In the genomic region with DNA sequence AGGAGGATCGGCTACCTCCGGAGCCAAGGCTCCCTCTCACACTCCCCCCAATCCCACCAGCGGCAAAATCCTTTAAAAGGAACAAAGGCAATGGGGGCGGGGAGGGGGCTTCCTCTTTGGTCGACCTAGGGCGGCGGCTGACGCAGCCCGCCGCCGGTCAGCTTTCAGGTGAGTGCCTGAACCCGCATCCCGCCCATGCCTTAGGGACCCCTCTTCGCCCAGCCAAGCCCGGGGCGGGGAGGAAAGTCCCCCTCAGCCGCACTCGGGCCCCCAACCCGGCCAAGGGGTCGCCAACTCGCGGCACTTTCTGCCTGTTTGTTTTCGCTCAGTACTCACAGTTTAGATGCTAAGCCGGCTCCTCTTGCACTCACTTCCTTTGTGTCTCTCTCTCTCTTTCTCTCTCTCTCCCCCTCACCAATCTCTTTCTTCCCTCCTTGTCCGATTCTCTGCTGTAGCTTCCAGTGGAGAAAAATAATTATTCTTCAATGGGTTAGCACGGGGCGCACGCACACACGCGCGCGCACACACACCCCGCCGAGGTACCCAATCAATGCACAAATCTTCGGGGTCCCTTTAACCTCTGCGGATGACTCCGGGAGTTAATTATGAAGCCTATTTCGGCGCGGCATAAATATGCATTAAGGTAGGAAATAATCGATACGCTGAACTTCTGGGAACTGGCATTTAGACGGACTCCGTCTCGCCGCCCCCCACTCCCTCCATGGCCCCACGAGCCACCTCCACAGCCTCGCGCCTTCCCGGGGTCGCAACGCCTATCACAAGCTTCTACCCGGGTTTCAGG, we compare ENCODE assay signal across 10 cellular contexts. TPM values are rescaled to one million over a fixed set of nuclear protein-coding genes. Genes with fewer than 3 reads are reported as not detected.
DNase-seq lines count a peak whose midpoint lies in the region; ATAC-seq, FAIRE-seq and TF ChIP-seq lines count a peak whose summit lies in the region.
"Had no signal": no experiment of that assay in that cellular context is flagged by ENCODE, and none has a peak within 500 bp of the region (broad histone marks: within the 10 kb centered on the region; RNA-seq: fewer than 3 reads in every experiment).

A gene (minus strand): TSS at position 465 of the 802 bp plus-strand sequence.

- H3K4me1 ChIP-seq in H1 (replicated peaks in 1 of 4; ENCODE audit: control insufficient read depth in 3 of 4, insufficient read depth in 4 of 4, low read length in 3 of 4) = peaks cover 17 to 53% (median 27%) of the 10 kb centered on the region in 4 experiments

- H3K9me3 ChIP-seq in H1 (ENCODE audit: insufficient read depth in 2 of 2, low read depth in 1 of 2, low read length in 1 of 2) = no peaks in the 10 kb centered on the region
- H3K9me3 ChIP-seq: esophagus squamous epithelium had no signal

- H3K27me3 Mint-ChIP-seq in progenitor cell of endocrine pancreas = peaks cover 22% of the 10 kb centered on the region

- 2% methylated on average over 53 of the region's 53 CpGs; no CpG with 5 or more reads in 1 of the 2 experiments for WGBS in H1 (ENCODE audit: extremely low coverage in 1 of 2, insufficient coverage in 1 of 2, insufficient read length in 1 of 2, insufficient replicate concordance in 2 of 2, low coverage in 1 of 2, low lambda C conversion rate in 2 of 2, missing lambda C conversion rate in 1 of 2), 2 experiments

- peak within 1 kb of the TSS; percentile 86 for H3K4me3 Mint-ChIP-seq in progenitor cell of endocrine pancreas (ENCODE audit: low read depth)

- peaks cover 0 to 11% of the 10 kb centered on the region in 2 experiments; a peak in 2 of 4 replicates for H3K79me2 ChIP-seq in H1 (ENCODE audit: control insufficient read depth in 1 of 2, insufficient read depth in 2 of 2, low read length in 2 of 2)

- peak within 1 kb of the TSS; percentile 67 for H2BK120ac ChIP-seq in H1 (replicated peaks; ENCODE audit: low read depth, low read length)

- peak within 1 kb of the TSS; percentile 97 for H3K18ac ChIP-seq in H1 (ENCODE audit: extremely low read depth, low read length)

- H3K23ac ChIP-seq in H1 (ENCODE audit: insufficient read length) = no peak within 1 kb of the TSS

- peaks cover 20% of the 10 kb centered on the region for H3K4me1 Mint-ChIP-seq in progenitor cell of endocrine pancreas (ENCODE audit: low read depth)

- peak within 1 kb of the TSS; percentile 62 to 77 (median 76) for H3K9ac ChIP-seq in H1 (replicated peaks in 1 of 4; ENCODE audit: extremely low read depth in 1 of 4, low read depth in 3 of 4, low read length in 3 of 4)

- H3K56ac ChIP-seq in H1 (replicated peaks; ENCODE audit: insufficient read length, low read depth, low read length) = peak within 1 kb of the TSS; percentile 84

- DNase-seq in NCI-H146 (lab: John Stamatoyannopoulos, UW) = peak; percentile 54
- no peak for DNase-seq in NCI-H146 treated with DMSO at 0.1 percent for 48 hours (lab: John Stamatoyannopoulos, UW; ENCODE audit: unreplicated experiment)
- peak; percentile 70 for DNase-seq in NCI-H69 (lab: John Stamatoyannopoulos, UW)
- peak in 1 of 2 experiments; percentile 77 for DNase-seq in H1 (ENCODE audit: low read depth in 1 of 2, low spot score in 2 of 2)
- no peak for DNase-seq in progenitor cell of endocrine pancreas (ENCODE audit: low spot score, unreplicated experiment)
- DNase-seq in stimulated activated naive CD4-positive, alpha-beta T cell treated with Interleukin-2 at 50 U/mL for 16 hours (lab: John Stamatoyannopoulos, UW) = no peak
- DNase-seq: esophagus squamous epithelium had no signal

- TF ChIP-seq RAD21 in H1 (IDR thresholded peaks at IDR 0.05 in 1 of 2, conservative IDR thresholded peaks at IDR 0.05 in 1 of 2; ENCODE audit: low read depth in 2 of 2, low read length in 2 of 2) = no peak

- H3K4me3 ChIP-seq in H1 (ENCODE audit: extremely low read depth in 1 of 4, insufficient read depth in 2 of 4, low read depth in 3 of 4, low read length in 4 of 4) = peak within 1 kb of the TSS; percentile 75 to 88 (median 83)

- peaks cover 0 to 7% (median 1%) of the 10 kb centered on the region in 4 experiments; a peak in 1 of 8 replicates for H3K36me3 ChIP-seq in H1 (ENCODE audit: control insufficient read depth in 2 of 4, insufficient read depth in 4 of 4, low read length in 3 of 4)
- H3K36me3 ChIP-seq: esophagus squamous epithelium had no signal

- H2BK5ac ChIP-seq in H1 (ENCODE audit: low read depth, low read length) = peak within 1 kb of the TSS; percentile 94; the same call in 1 of the 2 replicates

- H3K4ac ChIP-seq in H1 (replicated peaks; ENCODE audit: insufficient read length, low read depth, low read length) = peak within 1 kb of the TSS; percentile 73

- H3K27ac Mint-ChIP-seq in progenitor cell of endocrine pancreas = peak within 1 kb of the TSS; percentile 96

- POLR2A ChIA-PET in H1 (lab: Charles Lee; ENCODE audit: partially characterized antibody) = interaction anchor here (0.8 to 7.7 kb wide), 22 partner anchors 8 to 154 kb away, joined by 3 to 220 read pairs (median 4); a partner anchor contains a TSS

- peak within 1 kb of the TSS; percentile 93 for H4K8ac ChIP-seq in H1 (ENCODE audit: extremely low read depth, insufficient read depth, low read length)

- H2AK5ac ChIP-seq in H1 (ENCODE audit: low read depth, low read length) = 0 out of 2 replicates have a peak within 1 kb of the TSS, but pooled peaks have one; percentile 83

- CTCF ChIA-PET in H1 (lab: Charles Lee; ENCODE audit: partially characterized antibody) = interaction anchor here (0.8 to 30.2 kb wide), 14 partner anchors 10 to 137 kb away, joined by 3 to 767 read pairs (median 6); a partner anchor contains a TSS

- peaks cover 0 to 2% (median 0%) of the 10 kb centered on the region in 4 experiments; a peak in 2 of 7 replicates for H3K27me3 ChIP-seq in H1 (replicated peaks in 1 of 4; ENCODE audit: control insufficient read depth in 3 of 4, extremely low read depth in 1 of 4, insufficient read depth in 3 of 4, low read length in 3 of 4)

- no peak within 1 kb of the TSS for H3K14ac ChIP-seq in H1 (ENCODE audit: insufficient read length)

- peak within 1 kb of the TSS; percentile 42; the same call in 1 of the 2 replicates for H3K27ac ChIP-seq in H1 (ENCODE audit: low read depth, low read length)
- H3K27ac ChIP-seq: esophagus squamous epithelium had no signal

- ATAC-seq in GM19397 (IDR thresholded peaks at IDR 0.05; ENCODE audit: unreplicated experiment) (no peak), HG02973 (IDR thresholded peaks at IDR 0.05; ENCODE audit: unreplicated experiment) (no peak)

- no peaks in the 10 kb centered on the region for H3K36me3 Mint-ChIP-seq in progenitor cell of endocrine pancreas (ENCODE audit: insufficient read depth)

- H3K79me1 ChIP-seq in H1 (ENCODE audit: low read depth, low read length) = peaks cover 3% of the 10 kb centered on the region; the same call in 1 of the 2 replicates

- TF ChIP-seq CTCF in H1 (IDR thresholded peaks at IDR 0.05; ENCODE audit: control extremely low read depth in 1 of 3, insufficient read depth in 1 of 3, low read depth in 1 of 3, low read length in 3 of 3) (no peak), progenitor cell of endocrine pancreas (IDR thresholded peaks at IDR 0.05; ENCODE audit: unreplicated experiment) (no peak)

- peaks cover 0 to 5% of the 10 kb centered on the region in 2 experiments for H4K20me1 ChIP-seq in H1 (replicated peaks in 1 of 2; ENCODE audit: control insufficient read depth in 1 of 2, insufficient read depth in 2 of 2, low read length in 2 of 2)

- peak within 1 kb of the TSS; percentile 62 to 89 for H3K4me2 ChIP-seq in H1 (ENCODE audit: insufficient read depth in 1 of 2, low read depth in 2 of 2, low read length in 2 of 2)

- H2BK15ac ChIP-seq in H1 (ENCODE audit: low read length) = peak within 1 kb of the TSS; percentile 95

- no peak for FAIRE-seq in H1 (lab: Jason Lieb, UNC)
- FAIRE-seq: GM12891 had no signal

- TF ChIP-seq POLR2A in H1 (IDR thresholded peaks at IDR 0.05; ENCODE audit: control extremely low read depth in 1 of 2, low read depth in 2 of 2, low read length in 2 of 2) = no peak

- peak within 1 kb of the TSS; percentile 16 for H4K5ac ChIP-seq in H1 (ENCODE audit: insufficient read length, low read depth, low read length)

- peak within 1 kb of the TSS; percentile 99; the same call in 1 of the 2 replicates for H2BK12ac ChIP-seq in H1 (ENCODE audit: low read depth, low read length)

- H4K91ac ChIP-seq in H1 (replicated peaks; ENCODE audit: insufficient read length, low read length) = peak within 1 kb of the TSS; percentile 98

- H3K23me2 ChIP-seq in H1 (ENCODE audit: low read depth, low read length) = peaks cover 14% of the 10 kb centered on the region

- H2BK20ac ChIP-seq in H1 (ENCODE audit: low read length) = no peak within 1 kb of the TSS

- H3K9me3 Mint-ChIP-seq in progenitor cell of endocrine pancreas (ENCODE audit: low read depth) = no peaks in the 10 kb centered on the region

- no peak for TF ChIP-seq EP300 in H1 (IDR thresholded peaks at IDR 0.05; ENCODE audit: borderline replicate concordance in 1 of 2, low read depth in 2 of 2, low read length in 2 of 2)

- H2AFZ ChIP-seq in H1 (ENCODE audit: low read length) = no peak within 1 kb of the TSS

TF ChIP-seq in H1, 55 proteins besides CTCF, POLR2A, EP300 and RAD21:
- TF ChIP-seq SIN3A (conservative IDR thresholded peaks at IDR 0.05 in 1 of 2, IDR thresholded peaks at IDR 0.05 in 1 of 2; ENCODE audit: low read depth in 1 of 2, low read length in 2 of 2) (0 out of 4 replicates have a peak, but pooled peaks of 1 of the 2 experiments have one; percentile 2), KDM4A (IDR thresholded peaks at IDR 0.05; ENCODE audit: low read depth, low read length, severe bottlenecking) (peak; percentile 37), ASH2L (IDR thresholded peaks at IDR 0.05; ENCODE audit: low read length) (peak; percentile 60), SAP30 (IDR thresholded peaks at IDR 0.05; ENCODE audit: insufficient read depth, insufficient replicate concordance, low read length) (peak; percentile 14), MAFK (IDR thresholded peaks at IDR 0.05; ENCODE audit: low read depth, low read length) (no peak), TBP (IDR thresholded peaks at IDR 0.05; ENCODE audit: low read depth, low read length) (no peak)

RNA-seq across cellular contexts. Expression of the gene that starts here (rescaled TPM):
- 3.5 and 3.8 TPM in 2 replicates for total RNA-seq in H1 (2021; fragmentation: NEBNext Ultra II Directional; extraction: Animal tissue kit (Norgen Biotek cat#: 25700))
- polyA plus RNA-seq in H1 (2011; rRNA removed) = 6.3 and 10.5 TPM in 2 replicates
- polyA plus RNA-seq in H1 (2011; cell fraction: cytosol; rRNA removed) = 7.2 TPM
- polyA plus RNA-seq in H1 (2011; cell fraction: nucleus; rRNA removed) = 18.7 TPM
- polyA plus RNA-seq in H1 (2012, experiment 1 of 2) = 6.7 to 8.3 TPM (median 7.4 TPM) in 4 replicates
- polyA plus RNA-seq in H1 (2012, experiment 2 of 2) = 5.7 TPM
- 3.9 TPM for polyA plus RNA-seq in H1 (2013, experiment 1 of 2)
- 3.9 TPM for polyA plus RNA-seq in H1 (2013, experiment 2 of 2)
- polyA minus RNA-seq in H1 (2011; rRNA and poly(A)+ RNA removed) = 13.1 and 19.7 TPM in 2 replicates
- 4.6 TPM for polyA minus RNA-seq in H1 (2011; cell fraction: cytosol; rRNA and poly(A)+ RNA removed)
- 11.3 TPM for polyA minus RNA-seq in H1 (2011; cell fraction: nucleus; rRNA and poly(A)+ RNA removed)
- total RNA-seq in progenitor cell of endocrine pancreas = 6.3 and 6.7 TPM in 2 replicates

Comparison
In these comparisons a context has a peak if more than half of its experiments do, and no peak if none do; other contexts are left out.
1. DNase-seq: peak in NCI-H146 (single experiment) and NCI-H69 (single experiment); none in NCI-H146 treated with DMSO at 0.1 percent for 48 hours (single experiment), progenitor cell of endocrine pancreas (single experiment) and stimulated activated naive CD4-positive, alpha-beta T cell treated with Interleukin-2 at 50 U/mL for 16 hours (single experiment).